ENCODE assay signal across 1 cellular context in the genomic region with DNA sequence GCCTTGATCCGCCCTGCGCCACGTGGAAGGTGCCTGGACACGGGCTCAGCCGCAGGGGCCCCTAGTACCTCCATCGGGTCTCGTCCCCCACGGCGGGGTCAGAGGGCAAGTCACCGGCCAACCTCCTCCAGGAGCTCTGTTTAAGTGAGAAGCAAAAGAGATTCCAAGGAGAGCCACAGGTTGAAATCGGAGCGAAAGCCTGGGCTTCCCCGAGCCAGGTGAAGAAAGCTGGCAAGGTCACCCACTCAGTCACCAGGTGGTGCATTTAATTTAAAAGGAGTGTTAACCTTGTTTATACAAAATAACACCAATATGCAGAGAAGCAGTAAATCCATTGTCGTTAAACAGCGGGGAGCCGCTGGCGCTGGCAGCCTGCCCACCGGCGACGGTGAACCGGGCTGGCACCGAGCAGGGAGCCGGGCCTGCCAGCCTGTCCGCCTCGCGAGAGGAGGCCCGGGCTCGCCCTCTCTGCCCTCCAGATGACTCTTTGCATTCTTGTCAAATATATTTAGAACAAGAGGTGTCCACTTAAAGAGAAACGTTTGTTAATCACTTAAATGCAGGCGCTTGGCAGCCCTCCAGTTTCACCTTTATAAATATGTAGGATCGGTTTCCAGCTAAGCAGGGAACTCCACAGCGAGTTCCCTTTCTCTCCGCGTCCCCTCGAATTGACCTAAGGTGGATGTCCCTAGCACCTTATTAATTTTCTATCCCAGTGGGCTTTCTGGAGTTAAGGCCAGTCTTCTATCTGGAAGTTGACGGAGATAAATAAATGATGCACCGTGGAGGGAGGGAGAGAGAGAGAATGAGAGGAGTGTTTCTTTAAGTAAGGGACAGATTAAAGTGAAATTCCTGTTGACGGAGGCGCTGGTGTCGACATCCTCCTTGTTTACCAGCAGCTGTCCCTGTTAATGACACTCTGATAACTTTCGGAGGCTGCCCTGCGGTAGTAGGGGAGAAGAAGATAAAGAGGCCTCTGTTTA.
TF ChIP-seq lines count a peak whose summit lies in the region.

No MANE protein-coding gene starts in this region.

TF ChIP-seq in K562, 482 proteins besides CTCF, POLR2A, EP300 and RAD21 (continued from another document and continues in another):
- peak; percentile 52; the same call in 1 of the 2 replicates for TF ChIP-seq TEAD4 (IDR thresholded peaks at IDR 0.05; ENCODE audit: low read length)
- TF ChIP-seq TEAD4 (CRISPR knock-in tag; IDR thresholded peaks at IDR 0.05; ENCODE audit: borderline replicate concordance) = no peak
- TF ChIP-seq DPF2 (IDR thresholded peaks at IDR 0.05) = peak; percentile 42; the same call in 1 of the 2 replicates
- TF ChIP-seq, protein P1, sequence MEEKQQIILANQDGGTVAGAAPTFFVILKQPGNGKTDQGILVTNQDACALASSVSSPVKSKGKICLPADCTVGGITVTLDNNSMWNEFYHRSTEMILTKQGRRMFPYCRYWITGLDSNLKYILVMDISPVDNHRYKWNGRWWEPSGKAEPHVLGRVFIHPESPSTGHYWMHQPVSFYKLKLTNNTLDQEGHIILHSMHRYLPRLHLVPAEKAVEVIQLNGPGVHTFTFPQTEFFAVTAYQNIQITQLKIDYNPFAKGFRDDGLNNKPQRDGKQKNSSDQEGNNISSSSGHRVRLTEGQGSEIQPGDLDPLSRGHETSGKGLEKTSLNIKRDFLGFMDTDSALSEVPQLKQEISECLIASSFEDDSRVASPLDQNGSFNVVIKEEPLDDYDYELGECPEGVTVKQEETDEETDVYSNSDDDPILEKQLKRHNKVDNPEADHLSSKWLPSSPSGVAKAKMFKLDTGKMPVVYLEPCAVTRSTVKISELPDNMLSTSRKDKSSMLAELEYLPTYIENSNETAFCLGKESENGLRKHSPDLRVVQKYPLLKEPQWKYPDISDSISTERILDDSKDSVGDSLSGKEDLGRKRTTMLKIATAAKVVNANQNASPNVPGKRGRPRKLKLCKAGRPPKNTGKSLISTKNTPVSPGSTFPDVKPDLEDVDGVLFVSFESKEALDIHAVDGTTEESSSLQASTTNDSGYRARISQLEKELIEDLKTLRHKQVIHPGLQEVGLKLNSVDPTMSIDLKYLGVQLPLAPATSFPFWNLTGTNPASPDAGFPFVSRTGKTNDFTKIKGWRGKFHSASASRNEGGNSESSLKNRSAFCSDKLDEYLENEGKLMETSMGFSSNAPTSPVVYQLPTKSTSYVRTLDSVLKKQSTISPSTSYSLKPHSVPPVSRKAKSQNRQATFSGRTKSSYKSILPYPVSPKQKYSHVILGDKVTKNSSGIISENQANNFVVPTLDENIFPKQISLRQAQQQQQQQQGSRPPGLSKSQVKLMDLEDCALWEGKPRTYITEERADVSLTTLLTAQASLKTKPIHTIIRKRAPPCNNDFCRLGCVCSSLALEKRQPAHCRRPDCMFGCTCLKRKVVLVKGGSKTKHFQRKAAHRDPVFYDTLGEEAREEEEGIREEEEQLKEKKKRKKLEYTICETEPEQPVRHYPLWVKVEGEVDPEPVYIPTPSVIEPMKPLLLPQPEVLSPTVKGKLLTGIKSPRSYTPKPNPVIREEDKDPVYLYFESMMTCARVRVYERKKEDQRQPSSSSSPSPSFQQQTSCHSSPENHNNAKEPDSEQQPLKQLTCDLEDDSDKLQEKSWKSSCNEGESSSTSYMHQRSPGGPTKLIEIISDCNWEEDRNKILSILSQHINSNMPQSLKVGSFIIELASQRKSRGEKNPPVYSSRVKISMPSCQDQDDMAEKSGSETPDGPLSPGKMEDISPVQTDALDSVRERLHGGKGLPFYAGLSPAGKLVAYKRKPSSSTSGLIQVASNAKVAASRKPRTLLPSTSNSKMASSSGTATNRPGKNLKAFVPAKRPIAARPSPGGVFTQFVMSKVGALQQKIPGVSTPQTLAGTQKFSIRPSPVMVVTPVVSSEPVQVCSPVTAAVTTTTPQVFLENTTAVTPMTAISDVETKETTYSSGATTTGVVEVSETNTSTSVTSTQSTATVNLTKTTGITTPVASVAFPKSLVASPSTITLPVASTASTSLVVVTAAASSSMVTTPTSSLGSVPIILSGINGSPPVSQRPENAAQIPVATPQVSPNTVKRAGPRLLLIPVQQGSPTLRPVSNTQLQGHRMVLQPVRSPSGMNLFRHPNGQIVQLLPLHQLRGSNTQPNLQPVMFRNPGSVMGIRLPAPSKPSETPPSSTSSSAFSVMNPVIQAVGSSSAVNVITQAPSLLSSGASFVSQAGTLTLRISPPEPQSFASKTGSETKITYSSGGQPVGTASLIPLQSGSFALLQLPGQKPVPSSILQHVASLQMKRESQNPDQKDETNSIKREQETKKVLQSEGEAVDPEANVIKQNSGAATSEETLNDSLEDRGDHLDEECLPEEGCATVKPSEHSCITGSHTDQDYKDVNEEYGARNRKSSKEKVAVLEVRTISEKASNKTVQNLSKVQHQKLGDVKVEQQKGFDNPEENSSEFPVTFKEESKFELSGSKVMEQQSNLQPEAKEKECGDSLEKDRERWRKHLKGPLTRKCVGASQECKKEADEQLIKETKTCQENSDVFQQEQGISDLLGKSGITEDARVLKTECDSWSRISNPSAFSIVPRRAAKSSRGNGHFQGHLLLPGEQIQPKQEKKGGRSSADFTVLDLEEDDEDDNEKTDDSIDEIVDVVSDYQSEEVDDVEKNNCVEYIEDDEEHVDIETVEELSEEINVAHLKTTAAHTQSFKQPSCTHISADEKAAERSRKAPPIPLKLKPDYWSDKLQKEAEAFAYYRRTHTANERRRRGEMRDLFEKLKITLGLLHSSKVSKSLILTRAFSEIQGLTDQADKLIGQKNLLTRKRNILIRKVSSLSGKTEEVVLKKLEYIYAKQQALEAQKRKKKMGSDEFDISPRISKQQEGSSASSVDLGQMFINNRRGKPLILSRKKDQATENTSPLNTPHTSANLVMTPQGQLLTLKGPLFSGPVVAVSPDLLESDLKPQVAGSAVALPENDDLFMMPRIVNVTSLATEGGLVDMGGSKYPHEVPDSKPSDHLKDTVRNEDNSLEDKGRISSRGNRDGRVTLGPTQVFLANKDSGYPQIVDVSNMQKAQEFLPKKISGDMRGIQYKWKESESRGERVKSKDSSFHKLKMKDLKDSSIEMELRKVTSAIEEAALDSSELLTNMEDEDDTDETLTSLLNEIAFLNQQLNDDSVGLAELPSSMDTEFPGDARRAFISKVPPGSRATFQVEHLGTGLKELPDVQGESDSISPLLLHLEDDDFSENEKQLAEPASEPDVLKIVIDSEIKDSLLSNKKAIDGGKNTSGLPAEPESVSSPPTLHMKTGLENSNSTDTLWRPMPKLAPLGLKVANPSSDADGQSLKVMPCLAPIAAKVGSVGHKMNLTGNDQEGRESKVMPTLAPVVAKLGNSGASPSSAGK (IDR thresholded peaks at IDR 0.05) = peak; percentile 57
- TF ChIP-seq MYC (IDR thresholded peaks at IDR 0.05; ENCODE audit: low read depth, low read length) = peak; percentile 31; the same call in 1 of the 2 replicates
- no peak for TF ChIP-seq MYC (CRISPR knock-in tag; IDR thresholded peaks at IDR 0.05; ENCODE audit: borderline replicate concordance, low read depth)
- peak; percentile 38 for TF ChIP-seq SMARCA4 (IDR thresholded peaks at IDR 0.05)
- TF ChIP-seq FOXM1 (IDR thresholded peaks at IDR 0.05; ENCODE audit: low read depth) = 0 out of 2 replicates have a peak, but pooled peaks have one; percentile 26
- TF ChIP-seq FOXM1 (CRISPR knock-in tag; IDR thresholded peaks at IDR 0.05; ENCODE audit: low read depth) = no peak
- TF ChIP-seq ZNF644 (tag; IDR thresholded peaks at IDR 0.05; ENCODE audit: low read depth) = 0 out of 2 replicates have a peak, but pooled peaks have one; percentile 31
- TF ChIP-seq SP2 (IDR thresholded peaks at IDR 0.05; ENCODE audit: extremely low read depth, low read depth, low read length, poor library complexity, severe bottlenecking) = no peak
- TF ChIP-seq CXXC5 (CRISPR knock-in tag; IDR thresholded peaks at IDR 0.05) = peak; percentile 33
- no peak for TF ChIP-seq ATF1 (CRISPR knock-in tag; IDR thresholded peaks at IDR 0.05)
- peak; percentile 30; the same call in 1 of the 2 replicates for TF ChIP-seq ATF1 (tag; IDR thresholded peaks at IDR 0.05)
- 0 out of 2 replicates have a peak, but pooled peaks have one; percentile 58 for TF ChIP-seq HNRNPL (IDR thresholded peaks at IDR 0.05; ENCODE audit: low read depth, low read length)
- TF ChIP-seq, protein P2, sequence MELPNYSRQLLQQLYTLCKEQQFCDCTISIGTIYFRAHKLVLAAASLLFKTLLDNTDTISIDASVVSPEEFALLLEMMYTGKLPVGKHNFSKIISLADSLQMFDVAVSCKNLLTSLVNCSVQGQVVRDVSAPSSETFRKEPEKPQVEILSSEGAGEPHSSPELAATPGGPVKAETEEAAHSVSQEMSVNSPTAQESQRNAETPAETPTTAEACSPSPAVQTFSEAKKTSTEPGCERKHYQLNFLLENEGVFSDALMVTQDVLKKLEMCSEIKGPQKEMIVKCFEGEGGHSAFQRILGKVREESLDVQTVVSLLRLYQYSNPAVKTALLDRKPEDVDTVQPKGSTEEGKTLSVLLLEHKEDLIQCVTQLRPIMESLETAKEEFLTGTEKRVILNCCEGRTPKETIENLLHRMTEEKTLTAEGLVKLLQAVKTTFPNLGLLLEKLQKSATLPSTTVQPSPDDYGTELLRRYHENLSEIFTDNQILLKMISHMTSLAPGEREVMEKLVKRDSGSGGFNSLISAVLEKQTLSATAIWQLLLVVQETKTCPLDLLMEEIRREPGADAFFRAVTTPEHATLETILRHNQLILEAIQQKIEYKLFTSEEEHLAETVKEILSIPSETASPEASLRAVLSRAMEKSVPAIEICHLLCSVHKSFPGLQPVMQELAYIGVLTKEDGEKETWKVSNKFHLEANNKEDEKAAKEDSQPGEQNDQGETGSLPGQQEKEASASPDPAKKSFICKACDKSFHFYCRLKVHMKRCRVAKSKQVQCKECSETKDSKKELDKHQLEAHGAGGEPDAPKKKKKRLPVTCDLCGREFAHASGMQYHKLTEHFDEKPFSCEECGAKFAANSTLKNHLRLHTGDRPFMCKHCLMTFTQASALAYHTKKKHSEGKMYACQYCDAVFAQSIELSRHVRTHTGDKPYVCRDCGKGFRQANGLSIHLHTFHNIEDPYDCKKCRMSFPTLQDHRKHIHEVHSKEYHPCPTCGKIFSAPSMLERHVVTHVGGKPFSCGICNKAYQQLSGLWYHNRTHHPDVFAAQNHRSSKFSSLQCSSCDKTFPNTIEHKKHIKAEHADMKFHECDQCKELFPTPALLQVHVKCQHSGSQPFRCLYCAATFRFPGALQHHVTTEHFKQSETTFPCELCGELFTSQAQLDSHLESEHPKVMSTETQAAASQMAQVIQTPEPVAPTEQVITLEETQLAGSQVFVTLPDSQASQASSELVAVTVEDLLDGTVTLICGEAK (IDR thresholded peaks at IDR 0.05) = peak; percentile 63
- TF ChIP-seq, protein P2 (CRISPR knock-in tag; IDR thresholded peaks at IDR 0.05) = no peak
- peak in 1 of 2 experiments; percentile 15; a peak in 1 of 4 replicates for TF ChIP-seq MAZ (CRISPR knock-in tag; conservative IDR thresholded peaks at IDR 0.05 in 1 of 2, IDR thresholded peaks at IDR 0.05 in 1 of 2)
- TF ChIP-seq, protein P3, sequence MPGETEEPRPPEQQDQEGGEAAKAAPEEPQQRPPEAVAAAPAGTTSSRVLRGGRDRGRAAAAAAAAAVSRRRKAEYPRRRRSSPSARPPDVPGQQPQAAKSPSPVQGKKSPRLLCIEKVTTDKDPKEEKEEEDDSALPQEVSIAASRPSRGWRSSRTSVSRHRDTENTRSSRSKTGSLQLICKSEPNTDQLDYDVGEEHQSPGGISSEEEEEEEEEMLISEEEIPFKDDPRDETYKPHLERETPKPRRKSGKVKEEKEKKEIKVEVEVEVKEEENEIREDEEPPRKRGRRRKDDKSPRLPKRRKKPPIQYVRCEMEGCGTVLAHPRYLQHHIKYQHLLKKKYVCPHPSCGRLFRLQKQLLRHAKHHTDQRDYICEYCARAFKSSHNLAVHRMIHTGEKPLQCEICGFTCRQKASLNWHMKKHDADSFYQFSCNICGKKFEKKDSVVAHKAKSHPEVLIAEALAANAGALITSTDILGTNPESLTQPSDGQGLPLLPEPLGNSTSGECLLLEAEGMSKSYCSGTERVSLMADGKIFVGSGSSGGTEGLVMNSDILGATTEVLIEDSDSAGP (CRISPR knock-in tag; IDR thresholded peaks at IDR 0.05) = peak; percentile 89
